Comparison of ENCODE assay signal across 8 cellular contexts in genomic region chr18:9101730-9102390, GRCh38. TPM values are rescaled to one million over a fixed set of nuclear protein-coding genes. Genes with fewer than 3 reads are reported as not detected.
DNase-seq lines count a peak whose midpoint lies in the region; ATAC-seq and TF ChIP-seq lines count a peak whose summit lies in the region.

No MANE protein-coding gene starts in this region.

- TF ChIP-seq CTCF in HL-60 (IDR thresholded peaks at IDR 0.05; ENCODE audit: insufficient read depth, low read length) (no peak), RWPE2 (IDR thresholded peaks at IDR 0.05; ENCODE audit: poor library complexity, severe bottlenecking) (no peak), tibial artery (IDR thresholded peaks at IDR 0.05) (no peak)

- H3K27ac Mint-ChIP-seq in dendritic cell treated with granulocyte-macrophage colony-stimulating factor and Interleukin-4, amounts not matched to agents 40 ng/mL and 50 ng/mL, for 4 days, result peak overlapping the region; percentile 94

- no peaks in the 10 kb centered on the region for H3K9me3 ChIP-seq in RWPE2 (ENCODE audit: severe bottlenecking)
- H3K9me3 ChIP-seq in tibial artery, result no peaks in the 10 kb centered on the region

- H3K9me3 Mint-ChIP-seq in dendritic cell treated with granulocyte-macrophage colony-stimulating factor and Interleukin-4, amounts not matched to agents 40 ng/mL and 50 ng/mL, for 4 days, result no peaks in the 10 kb centered on the region

- ATAC-seq in GM18867 (IDR thresholded peaks at IDR 0.05; ENCODE audit: unreplicated experiment), result peak; percentile 1
- ATAC-seq in RWPE2 (ENCODE audit: low read depth), result peak; percentile 4

- peak overlapping the region; percentile 69 for H3K4me3 ChIP-seq in HL-60 (replicated peaks; ENCODE audit: insufficient read depth, low read length)
- peak overlapping the region; percentile 49 for H3K4me3 ChIP-seq in RWPE2 (ENCODE audit: severe bottlenecking)
- peak overlapping the region; percentile 77 to 88 for H3K4me3 ChIP-seq in tibial artery

- peak; percentile 60 to 74 for DNase-seq in AML-193 (lab: John Stamatoyannopoulos, UW)
- peak; percentile 68 to 71 for DNase-seq in HL-60 (ENCODE audit: low read depth in 1 of 2, low spot score in 1 of 2)
- no peak for DNase-seq in RWPE2 (ENCODE audit: low spot score)
- peak; percentile 88 to 91 for DNase-seq in lung microvascular endothelial cell (ENCODE audit: low read depth in 2 of 2)
- no peak for DNase-seq in tibial artery
- no peak for DNase-seq in posterior cingulate gyrus

- H3K4me3 Mint-ChIP-seq in dendritic cell treated with granulocyte-macrophage colony-stimulating factor and Interleukin-4, amounts not matched to agents 40 ng/mL and 50 ng/mL, for 4 days, result peak overlapping the region; percentile 84

- H3K4me1 ChIP-seq in RWPE2 (ENCODE audit: insufficient read depth, poor library complexity, severe bottlenecking) (peaks cover 28% of the 10 kb centered on the region), tibial artery (peaks cover 0 to 40% (median 32%) of the 10 kb centered on the region in 4 donors)

- peak overlapping the region; percentile 93 for H3K27ac ChIP-seq in HL-60 (replicated peaks)
- H3K27ac ChIP-seq in RWPE2 (ENCODE audit: poor library complexity, severe bottlenecking), result peak overlapping the region; percentile 62
- H3K27ac ChIP-seq in tibial artery, result peak overlapping the region; percentile 90 to 97

- H3K27me3 ChIP-seq in HL-60 (ENCODE audit: insufficient read depth, poor library complexity, severe bottlenecking) (no peaks in the 10 kb centered on the region), RWPE2 (ENCODE audit: insufficient read depth, poor library complexity, severe bottlenecking) (no peaks in the 10 kb centered on the region), tibial artery (no peaks in the 10 kb centered on the region)

- no peaks in the 10 kb centered on the region for H3K27me3 Mint-ChIP-seq in dendritic cell treated with granulocyte-macrophage colony-stimulating factor and Interleukin-4, amounts not matched to agents 40 ng/mL and 50 ng/mL, for 4 days

- intact Hi-C loops in dendritic cell treated with granulocyte-macrophage colony-stimulating factor and Interleukin-4, amounts not matched to agents 40 ng/mL and 50 ng/mL, for 4 days (cut with micrococcal nuclease), result loop anchor here (1.0 to 2.0 kb wide), 4 partner anchors 17 to 34 kb away; partner anchors contain the start of gene ANKRD12
- intact Hi-C loops in tibial artery (cut with DNase I; ENCODE audit: low total_unique reads), result loop anchor here (2.0 kb wide), 1 partner anchor 35 kb away; the partner anchor contains the start of gene ANKRD12
- intact Hi-C loops in posterior cingulate gyrus (cut with DNase I), result loop anchor here (1.0 kb wide), 2 partner anchors 34 to 397 kb away; partner anchors contain the start of genes ANKRD12 and MTCL1

- H3K36me3 ChIP-seq in RWPE2 (ENCODE audit: low read depth) (peaks cover 11% of the 10 kb centered on the region), tibial artery (no peaks in the 10 kb centered on the region)

- H3K4me1 Mint-ChIP-seq in dendritic cell treated with granulocyte-macrophage colony-stimulating factor and Interleukin-4, amounts not matched to agents 40 ng/mL and 50 ng/mL, for 4 days (ENCODE audit: low read depth), result peaks cover 35% of the 10 kb centered on the region

- peaks cover 51% of the 10 kb centered on the region for H3K36me3 Mint-ChIP-seq in dendritic cell treated with granulocyte-macrophage colony-stimulating factor and Interleukin-4, amounts not matched to agents 40 ng/mL and 50 ng/mL, for 4 days (ENCODE audit: low read depth)

RNA-seq across cellular contexts. Expression of gene NDUFV2, which starts 0.6 kb away (rescaled TPM):
- 78.6 and 88.0 TPM in 2 replicates for total RNA-seq in lung microvascular endothelial cell

RNA-seq across cellular contexts. Expression of gene ANKRD12, which starts 34.7 kb away (rescaled TPM):
- 11.1 and 35.5 TPM in 2 replicates for total RNA-seq in lung microvascular endothelial cell

Comparison
In these comparisons a context has a peak if more than half of its experiments do, and no peak if none do; other contexts are left out.
1. DNase-seq: peak in AML-193 (2 of 2), HL-60 (2 of 2) and lung microvascular endothelial cell (2 of 2); none in RWPE2 (single experiment), tibial artery (0 of 2) and posterior cingulate gyrus (0 of 10).
2. Peak in every context shown above with its lines, with median percentiles within 50 percentile points of each other: H3K27ac ChIP-seq and H3K4me3 ChIP-seq.